Comparison of ENCODE assay signal across 8 cellular contexts in genomic region chr5:151223447-151224264, GRCh38. TPM values are rescaled to one million over a fixed set of nuclear protein-coding genes. Genes with fewer than 3 reads are reported as not detected.
A peak's percentile ranks its signal among the peaks of the same experiment; 100 is the strongest.
DNase-seq lines count a peak whose midpoint lies in the region; ATAC-seq and TF ChIP-seq lines count a peak whose summit lies in the region.

Gene CCDC69 (minus strand): TSS chr5:151224092. CDS start chr5:151223970, 122 bp downstream.

- peak within 1 kb of the TSS; percentile 84 for H3K4me3 Mint-ChIP-seq in activated CD4-positive, alpha-beta T cell treated with anti-CD3 and anti-CD28 coated beads, Interleukin-2, amount 10 ng/mL, durations not matched to agents 24 days and 14 days

- no peaks in the 10 kb centered on the region for H3K27me3 Mint-ChIP-seq in activated CD4-positive, alpha-beta T cell treated with anti-CD3 and anti-CD28 coated beads, Interleukin-2, amount 10 ng/mL, durations not matched to agents 24 days and 14 days

- peaks cover 23% of the 10 kb centered on the region for H3K27me3 ChIP-seq in ectodermal cell (ENCODE audit: control insufficient read depth, insufficient read depth, low read length, poor library complexity, severe bottlenecking)
- H3K27me3 ChIP-seq in lower lobe of right lung (ENCODE audit: low read depth) = no peaks in the 10 kb centered on the region

- H3K27ac ChIP-seq in ectodermal cell (ENCODE audit: insufficient read depth, low read depth, low read length, poor library complexity, severe bottlenecking) = no peak within 1 kb of the TSS
- H3K27ac ChIP-seq in lower lobe of right lung = peak within 1 kb of the TSS; percentile 94

- 2% methylated on average over 58 of the region's 58 CpGs for WGBS in ectodermal cell, 2 experiments

- TF ChIP-seq CTCF in AG09319 (IDR thresholded peaks at IDR 0.05; ENCODE audit: low read depth, low read length) (peak; percentile 9), lower lobe of right lung (IDR thresholded peaks at IDR 0.05) (peak; percentile 42)

- H3K27ac Mint-ChIP-seq in activated CD4-positive, alpha-beta T cell treated with anti-CD3 and anti-CD28 coated beads, Interleukin-2, amount 10 ng/mL, durations not matched to agents 24 days and 14 days = peak within 1 kb of the TSS; percentile 83

- DNase-seq in AG09319 (ENCODE audit: extremely low read depth, low read depth) = peak; percentile 28
- peak; percentile 39 for DNase-seq in NCI-H345 (lab: John Stamatoyannopoulos, UW)
- DNase-seq in activated CD4-positive, alpha-beta T cell treated with anti-CD3 and anti-CD28 coated beads, Interleukin-2, amount 10 ng/mL, durations not matched to agents 24 days and 14 days = peak; percentile 88
- peak; percentile 89 for DNase-seq in lower lobe of right lung
- DNase-seq in stimulated activated CD8-positive, alpha-beta memory T cell treated with anti-CD3 and anti-CD28 coated beads, Interleukin-2, amount 100 ng/mL, for 48 hours (ENCODE audit: low read depth in 2 of 2) = peak; percentile 49

- intact Hi-C loops in activated CD4-positive, alpha-beta T cell treated with anti-CD3 and anti-CD28 coated beads, Interleukin-2, amount 10 ng/mL, durations not matched to agents 24 days and 14 days (cut with micrococcal nuclease) = loop anchor here (1.0 to 2.0 kb wide), 4 partner anchors 9 to 29 kb away; no protein-coding TSS in a partner anchor
- intact Hi-C loops in lower lobe of right lung (cut with DNase I) = no loop called here

- H3K36me3 Mint-ChIP-seq in activated CD4-positive, alpha-beta T cell treated with anti-CD3 and anti-CD28 coated beads, Interleukin-2, amount 10 ng/mL, durations not matched to agents 24 days and 14 days (ENCODE audit: low read depth) = peaks cover 23% of the 10 kb centered on the region

- H3K4me1 ChIP-seq in ectodermal cell (ENCODE audit: control insufficient read depth, insufficient read depth, low read length) (no peaks in the 10 kb centered on the region), lower lobe of right lung (peaks cover 55% of the 10 kb centered on the region)

- no peaks in the 10 kb centered on the region for H3K9me3 ChIP-seq in ectodermal cell (ENCODE audit: control insufficient read depth, low read length)
- no peaks in the 10 kb centered on the region for H3K9me3 ChIP-seq in lower lobe of right lung

- H3K4me3 ChIP-seq in ectodermal cell (ENCODE audit: insufficient read depth, low read depth, low read length) (peak within 1 kb of the TSS; percentile 49), lower lobe of right lung (peak within 1 kb of the TSS; percentile 86)

- H3K36me3 ChIP-seq in ectodermal cell (ENCODE audit: control insufficient read depth, insufficient read depth, low read length) = no peaks in the 10 kb centered on the region
- H3K36me3 ChIP-seq in lower lobe of right lung = no peaks in the 10 kb centered on the region

- H3K9me3 Mint-ChIP-seq in activated CD4-positive, alpha-beta T cell treated with anti-CD3 and anti-CD28 coated beads, Interleukin-2, amount 10 ng/mL, durations not matched to agents 24 days and 14 days = no peaks in the 10 kb centered on the region

- H3K4me1 Mint-ChIP-seq in activated CD4-positive, alpha-beta T cell treated with anti-CD3 and anti-CD28 coated beads, Interleukin-2, amount 10 ng/mL, durations not matched to agents 24 days and 14 days = peaks cover 51% of the 10 kb centered on the region

- peak; percentile 54 for ATAC-seq in GM18519 (IDR thresholded peaks at IDR 0.05; ENCODE audit: low FRiP score, unreplicated experiment)
- ATAC-seq in HG02973 (IDR thresholded peaks at IDR 0.05; ENCODE audit: unreplicated experiment) = peak; percentile 72
- peak; percentile 92 to 95 for ATAC-seq in lower lobe of right lung

RNA-seq across cellular contexts. Expression of gene CCDC69, which starts in this region (rescaled TPM):
- total RNA-seq in activated CD4-positive, alpha-beta T cell treated with anti-CD3 and anti-CD28 coated beads, Interleukin-2, amount 10 ng/mL, durations not matched to agents 24 days and 14 days = 22.7 and 23.2 TPM in 2 replicates
- 0.44 TPM for polyA plus RNA-seq in ectodermal cell (2013, experiment 1 of 4)
- polyA plus RNA-seq in ectodermal cell (2013, experiment 2 of 4) = 0.27 TPM
- polyA plus RNA-seq in ectodermal cell (2013, experiment 3 of 4) = 0.48 TPM
- 0.41 TPM for polyA plus RNA-seq in ectodermal cell (2013, experiment 4 of 4)
- 79.0 TPM for total RNA-seq in lower lobe of right lung

Comparison
In these comparisons a context has a peak if more than half of its experiments do, and no peak if none do; other contexts are left out.
1. DNase-seq: peak in every context shown above with its lines; median percentile 89 in lower lobe of right lung; 88 in activated CD4-positive, alpha-beta T cell treated with anti-CD3 and anti-CD28 coated beads, Interleukin-2, amount 10 ng/mL, durations not matched to agents 24 days and 14 days; 49 in stimulated activated CD8-positive, alpha-beta memory T cell treated with anti-CD3 and anti-CD28 coated beads, Interleukin-2, amount 100 ng/mL, for 48 hours; 39 in NCI-H345; 28 in AG09319.